26 cellular contexts compared by ENCODE assay signal in the genomic region with DNA sequence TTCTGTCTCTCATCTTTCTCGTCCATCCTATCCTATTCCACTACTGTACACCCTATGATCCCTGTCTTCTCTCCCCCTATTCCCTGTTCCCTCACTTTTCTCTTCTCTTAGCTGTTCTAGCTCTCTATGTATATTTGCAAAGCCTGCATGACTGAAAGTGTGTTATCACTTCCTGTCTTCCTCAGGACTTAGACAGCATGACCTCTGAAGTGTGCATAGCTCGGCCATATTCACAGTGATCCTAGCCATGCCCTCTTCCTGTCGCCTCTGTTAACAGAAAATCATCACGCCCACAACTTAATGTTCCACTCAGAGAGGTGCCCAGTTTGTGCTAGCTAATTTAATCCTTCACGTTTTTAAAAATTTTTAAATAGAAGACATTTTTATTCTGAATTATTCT. TPM values are rescaled to one million over a fixed set of nuclear protein-coding genes. Genes with fewer than 3 reads are reported as not detected.
"Had no signal": no experiment of that assay in that cellular context is flagged by ENCODE, and none has a peak within 500 bp of the region (broad histone marks: within the 10 kb centered on the region; RNA-seq: fewer than 3 reads in every experiment).

No MANE protein-coding gene starts in this region.

- H3K27ac ChIP-seq: hepatocyte, pancreas, psoas muscle, right atrium auricular region, thyroid gland, WERI-Rb-1 had no signal

- H3K27ac Mint-ChIP-seq: activated CD8-positive, alpha-beta T cell treated with anti-CD3 and anti-CD28 coated beads, Interleukin-2, amount 10 ng/mL, durations not matched to agents 7 days and 5 days; activated T-helper 1 cell treated with anti-CD3 and anti-CD28 coated beads, Interleukin-12 subunit alpha, Interleukin-12 subunit beta, Interleukin-2, Interleukin-4 antibody, amounts not matched to agents 30 ng/mL and 10 ng/mL and 1 ng/mL, durations not matched to agents 14 hours and 24 hours and 36 hours; brain; nephron; stimulated activated naive CD8-positive, alpha-beta T cell treated with anti-CD3 and anti-CD28 coated beads, Interleukin-15, Interleukin-2, amounts not matched to agents 100 ng/mL and 50 ng/mL, for 24 hours; T-helper 17 cell had no signal

- H3K27me3 Mint-ChIP-seq: stimulated activated naive CD8-positive, alpha-beta T cell treated with anti-CD3 and anti-CD28 coated beads, Interleukin-15, Interleukin-2, amounts not matched to agents 100 ng/mL and 50 ng/mL, for 24 hours; T-helper 17 cell had no signal

- FAIRE-seq: frontal cortex, pancreas had no signal

- H3K4me2 ChIP-seq: hepatocyte had no signal

- H3K27me3 ChIP-seq: hepatocyte, pancreas, right atrium auricular region, thyroid gland had no signal

- H3K4me3 ChIP-seq: hepatocyte, pancreas, psoas muscle, right atrium auricular region, thyroid gland had no signal

- DNase-seq: activated CD4-positive, alpha-beta T cell treated with anti-CD3 and anti-CD28 coated beads for 1 hour; activated CD4-positive, alpha-beta T cell treated with anti-CD3 and anti-CD28 coated beads, Interleukin-2, amount 50 U/mL, for 1 hour; activated CD8-positive, alpha-beta T cell treated with anti-CD3 and anti-CD28 coated beads, Interleukin-2, amount 10 ng/mL, durations not matched to agents 7 days and 5 days; activated gamma-delta T cell; activated naive CD4-positive, alpha-beta T cell treated with anti-CD3 and anti-CD28 coated beads, Interleukin-2, amount 50 U/mL, for 16 hours; anterior cingulate cortex; caudate nucleus; dermis blood vessel endothelial cell; effector CD8-positive, alpha-beta T cell; glutamatergic neuron; kidney glomerular epithelial cell; pancreas; psoas muscle; stimulated activated CD4-positive, alpha-beta T cell treated with anti-CD3 and anti-CD28 coated beads, Interleukin-12 subunit alpha, Interleukin-12 subunit beta, amount 100 ng/mL, for 4 hours; stimulated activated CD4-positive, alpha-beta T cell treated with anti-CD3 and anti-CD28 coated beads, Interleukin-4, amount 100 ng/mL, for 4 hours; substantia nigra; T-helper 17 cell; thyroid gland; WERI-Rb-1 had no signal

- H3K36me3 Mint-ChIP-seq: brain had no signal

- H3K9me3 Mint-ChIP-seq: activated T-helper 1 cell treated with anti-CD3 and anti-CD28 coated beads, Interleukin-12 subunit alpha, Interleukin-12 subunit beta, Interleukin-2, Interleukin-4 antibody, amounts not matched to agents 30 ng/mL and 10 ng/mL and 1 ng/mL, durations not matched to agents 14 hours and 24 hours and 36 hours; brain; nephron had no signal

- H3K4me1 ChIP-seq: pancreas, psoas muscle, right atrium auricular region, thyroid gland had no signal

- H3K4me3 Mint-ChIP-seq: activated CD8-positive, alpha-beta T cell treated with anti-CD3 and anti-CD28 coated beads, Interleukin-2, amount 10 ng/mL, durations not matched to agents 7 days and 5 days; activated T-helper 1 cell treated with anti-CD3 and anti-CD28 coated beads, Interleukin-12 subunit alpha, Interleukin-12 subunit beta, Interleukin-2, Interleukin-4 antibody, amounts not matched to agents 30 ng/mL and 10 ng/mL and 1 ng/mL, durations not matched to agents 14 hours and 24 hours and 36 hours; brain; nephron; stimulated activated naive CD8-positive, alpha-beta T cell treated with anti-CD3 and anti-CD28 coated beads, Interleukin-15, Interleukin-2, amounts not matched to agents 100 ng/mL and 50 ng/mL, for 24 hours; T-helper 17 cell had no signal

- ATAC-seq: activated CD8-positive, alpha-beta T cell treated with anti-CD3 and anti-CD28 coated beads, Interleukin-2, amount 10 ng/mL, durations not matched to agents 7 days and 5 days; pancreas; psoas muscle; T-helper 17 cell had no signal

- H2AFZ ChIP-seq: hepatocyte had no signal

- H3K4me1 Mint-ChIP-seq: nephron, T-helper 17 cell had no signal

- H3K9me3 ChIP-seq: pancreas, psoas muscle, right atrium auricular region, thyroid gland had no signal

- H3K79me2 ChIP-seq: hepatocyte had no signal

- H3K36me3 ChIP-seq: pancreas, right atrium auricular region, thyroid gland, WERI-Rb-1 had no signal

RNA-seq across cellular contexts. Expression of a gene that starts 35.8 kb away (rescaled TPM):
- total RNA-seq: activated CD8-positive, alpha-beta T cell treated with anti-CD3 and anti-CD28 coated beads, Interleukin-2, amount 10 ng/mL, durations not matched to agents 7 days and 5 days; activated T-helper 1 cell treated with anti-CD3 and anti-CD28 coated beads, Interleukin-12 subunit alpha, Interleukin-12 subunit beta, Interleukin-2, Interleukin-4 antibody, amounts not matched to agents 30 ng/mL and 10 ng/mL and 1 ng/mL, durations not matched to agents 14 hours and 24 hours and 36 hours had no signal
